1 cellular context compared by ENCODE assay signal in genomic region chr2:101064868-101065549, GRCh38.
A peak's percentile ranks its signal among the peaks of the same experiment; 100 is the strongest.
TF ChIP-seq lines count a peak whose summit lies in the region.

No MANE protein-coding gene starts in this region.

TF ChIP-seq in HepG2, 621 proteins besides CTCF, POLR2A, EP300 and RAD21 (continued from another document and continues in another):
- TF ChIP-seq KIAA2018 (CRISPR knock-in tag; IDR thresholded peaks at IDR 0.05; ENCODE audit: borderline replicate concordance): no peak
- TF ChIP-seq THRA (CRISPR knock-in tag; IDR thresholded peaks at IDR 0.05; ENCODE audit: borderline replicate concordance): peak; percentile 78; the same call in 1 of the 2 replicates
- TF ChIP-seq E2F1 (CRISPR knock-in tag; IDR thresholded peaks at IDR 0.05): no peak
- no peak for TF ChIP-seq SMC3 (IDR thresholded peaks at IDR 0.05; ENCODE audit: low read length)
- TF ChIP-seq ZNF616 (CRISPR knock-in tag; IDR thresholded peaks at IDR 0.05; ENCODE audit: low read depth): no peak
- peak; percentile 73 for TF ChIP-seq ELF3 (CRISPR knock-in tag; IDR thresholded peaks at IDR 0.05)
- TF ChIP-seq MBNL3 (CRISPR knock-in tag; conservative IDR thresholded peaks at IDR 0.05): no peak
- TF ChIP-seq ZBTB14 (CRISPR knock-in tag; IDR thresholded peaks at IDR 0.05): no peak
- no peak for TF ChIP-seq TRIM22 (IDR thresholded peaks at IDR 0.05)
- peak; percentile 86; the same call in 1 of the 2 replicates for TF ChIP-seq ZNF503 (CRISPR knock-in tag; IDR thresholded peaks at IDR 0.05)
- no peak for TF ChIP-seq MAF1 (CRISPR knock-in tag; IDR thresholded peaks at IDR 0.05; ENCODE audit: borderline replicate concordance)
- peak; percentile 81 for TF ChIP-seq RXRB (CRISPR knock-in tag; IDR thresholded peaks at IDR 0.05; ENCODE audit: borderline replicate concordance)
- no peak for TF ChIP-seq YY1 (IDR thresholded peaks at IDR 0.05; ENCODE audit: insufficient read depth, insufficient replicate concordance, low read depth, low read length)
- no peak for TF ChIP-seq IRF2 (CRISPR knock-in tag; IDR thresholded peaks at IDR 0.05)
- peak in 1 of 2 experiments; percentile 53; a peak in 1 of 4 replicates for TF ChIP-seq KLF16 (CRISPR knock-in tag; IDR thresholded peaks at IDR 0.05)
- TF ChIP-seq RERE (CRISPR knock-in tag; IDR thresholded peaks at IDR 0.05; ENCODE audit: low read depth): peak; percentile 79; the same call in 1 of the 2 replicates
- TF ChIP-seq FOXO4 (CRISPR knock-in tag; conservative IDR thresholded peaks at IDR 0.05): no peak
- no peak for TF ChIP-seq ZNF562 (CRISPR knock-in tag; IDR thresholded peaks at IDR 0.05; ENCODE audit: borderline replicate concordance)
- no peak for TF ChIP-seq ZNF468 (CRISPR knock-in tag; IDR thresholded peaks at IDR 0.05)
